Comparison of ENCODE assay signal across 22 cellular contexts in genomic region chr2:10027931-10028330, GRCh38. TPM values are rescaled to one million over a fixed set of nuclear protein-coding genes. Genes with fewer than 3 reads are reported as not detected.
DNase-seq lines count a peak whose midpoint lies in the region; ATAC-seq, FAIRE-seq and TF ChIP-seq lines count a peak whose summit lies in the region.
"Had no signal": no experiment of that assay in that cellular context is flagged by ENCODE, and none has a peak within 500 bp of the region (broad histone marks: within the 10 kb centered on the region; RNA-seq: fewer than 3 reads in every experiment).

No MANE protein-coding gene starts in this region.

- no peak for TF ChIP-seq POLR2A in erythroblast (IDR thresholded peaks at IDR 0.05; ENCODE audit: low read length)

- H3K4me3 Mint-ChIP-seq in natural killer cell: no peak overlapping the region
- H3K4me3 Mint-ChIP-seq in natural killer cell treated with Interleukin-12 subunit alpha and Interleukin-12 subunit beta and Interleukin-15 and Interleukin-18, amount 100 ng/mL, for 72 hours: no peak overlapping the region
- H3K4me3 Mint-ChIP-seq: activated CD4-positive, alpha-beta T cell treated with anti-CD3 and anti-CD28 coated beads, Interleukin-2, amount 10 ng/mL, durations not matched to agents 24 days and 14 days; nephron had no signal

- H3K36me3 Mint-ChIP-seq in natural killer cell: no peaks in the 10 kb centered on the region
- no peaks in the 10 kb centered on the region for H3K36me3 Mint-ChIP-seq in natural killer cell treated with Interleukin-12 subunit alpha and Interleukin-12 subunit beta and Interleukin-15 and Interleukin-18, amount 100 ng/mL, for 72 hours
- H3K36me3 Mint-ChIP-seq: CD4-positive, alpha-beta memory T cell had no signal

- ATAC-seq in natural killer cell (no peak), left ventricle myocardium superior (peak; percentile 42), GM18909 (IDR thresholded peaks at IDR 0.05; ENCODE audit: poor library complexity, unreplicated experiment) (no peak)
- ATAC-seq in natural killer cell treated with Interleukin-12 subunit alpha and Interleukin-12 subunit beta and Interleukin-15 and Interleukin-18, amount 100 ng/mL, for 72 hours: no peak

- FAIRE-seq in D721Med (lab: Jason Lieb, UNC): no peak
- FAIRE-seq: keratinocyte had no signal

- H3K27me3 Mint-ChIP-seq in natural killer cell (ENCODE audit: low read depth in 2 of 2): no peaks in the 10 kb centered on the region
- H3K27me3 Mint-ChIP-seq in natural killer cell treated with Interleukin-12 subunit alpha and Interleukin-12 subunit beta and Interleukin-15 and Interleukin-18, amount 100 ng/mL, for 72 hours: no peaks in the 10 kb centered on the region
- H3K27me3 Mint-ChIP-seq: CD4-positive, alpha-beta memory T cell had no signal

- DNase-seq in natural killer cell (no peak), left ventricle myocardium superior (no peak), posterior vena cava (ENCODE audit: low spot score) (peak; percentile 73), NCI-H345 treated with DMSO at 0.1 percent for 48 hours (lab: John Stamatoyannopoulos, UW; ENCODE audit: unreplicated experiment) (no peak), D721Med (ENCODE audit: insufficient read length, low spot score) (no peak), erythroblast (lab: John Stamatoyannopoulos, UW) (no peak)
- DNase-seq in natural killer cell treated with Interleukin-12 subunit alpha and Interleukin-12 subunit beta and Interleukin-15 and Interleukin-18, amount 100 ng/mL, for 72 hours (ENCODE audit: low spot score): no peak
- DNase-seq: activated CD4-positive, alpha-beta T cell treated with anti-CD3 and anti-CD28 coated beads, Interleukin-2, amount 10 ng/mL, durations not matched to agents 24 days and 14 days; activated gamma-delta T cell treated with Interleukin-2 at 50 U/mL for 16 hours; CD4-positive, alpha-beta memory T cell; foreskin fibroblast; GDM1; hypothalamus; KG1; NCI-H187; NCI-H2227 treated with DMSO at 0.1 percent for 48 hours; NCI-H774; SHP77 treated with DMSO at 0.1 percent for 48 hours; stimulated activated CD4-positive, alpha-beta T cell treated with anti-CD3 and anti-CD28 coated beads, Interleukin-12 subunit alpha, Interleukin-12 subunit beta, amount 100 ng/mL, for 4 hours had no signal

- peaks cover 22 to 40% of the 10 kb centered on the region in 2 donors for H3K4me1 Mint-ChIP-seq in natural killer cell
- peaks cover 13 to 22% of the 10 kb centered on the region in 2 donors for H3K4me1 Mint-ChIP-seq in natural killer cell treated with Interleukin-12 subunit alpha and Interleukin-12 subunit beta and Interleukin-15 and Interleukin-18, amount 100 ng/mL, for 72 hours (ENCODE audit: low read depth in 2 of 2)

- no peaks in the 10 kb centered on the region for H3K9me3 Mint-ChIP-seq in natural killer cell
- no peaks in the 10 kb centered on the region for H3K9me3 Mint-ChIP-seq in natural killer cell treated with Interleukin-12 subunit alpha and Interleukin-12 subunit beta and Interleukin-15 and Interleukin-18, amount 100 ng/mL, for 72 hours
- H3K9me3 Mint-ChIP-seq: activated CD4-positive, alpha-beta T cell treated with anti-CD3 and anti-CD28 coated beads, Interleukin-2, amount 10 ng/mL, durations not matched to agents 24 days and 14 days; CD4-positive, alpha-beta memory T cell; nephron had no signal

- TF ChIP-seq CTCF in natural killer cell (IDR thresholded peaks at IDR 0.05): no peak
- TF ChIP-seq CTCF in D721Med (IDR thresholded peaks at IDR 0.05; ENCODE audit: insufficient read depth, missing control alignments): no peak

- intact Hi-C loops in natural killer cell (cut with micrococcal nuclease): loop anchor here (5.0 kb wide), 1 partner anchor 46 kb away; no protein-coding TSS in a partner anchor
- intact Hi-C loops in left ventricle myocardium superior (cut with micrococcal nuclease): no loop called here
- intact Hi-C loops in posterior vena cava (cut with DNase I): loop anchor here in 1 of 2 donors (10.0 kb wide), 1 partner anchor 453 kb away; no protein-coding TSS in a partner anchor

- peak overlapping the region; percentile 93 to 94 for H3K27ac Mint-ChIP-seq in natural killer cell
- H3K27ac Mint-ChIP-seq in natural killer cell treated with Interleukin-12 subunit alpha and Interleukin-12 subunit beta and Interleukin-15 and Interleukin-18, amount 100 ng/mL, for 72 hours: no peak overlapping the region
- H3K27ac Mint-ChIP-seq: activated CD4-positive, alpha-beta T cell treated with anti-CD3 and anti-CD28 coated beads, Interleukin-2, amount 10 ng/mL, durations not matched to agents 24 days and 14 days; nephron had no signal

RNA-seq across cellular contexts. Expression of gene KLF11, which starts 15.4 kb away (rescaled TPM):
- total RNA-seq in natural killer cell (10 to 100 TPM; 47.3 to 85.8 (median 49.3) TPM), left ventricle myocardium superior (25.8 TPM), posterior vena cava (10 to 100 TPM; 25.0 to 55.4 TPM)
- 1 to 10 TPM; 3.8 to 6.1 TPM for total RNA-seq in natural killer cell treated with Interleukin-12 subunit alpha and Interleukin-12 subunit beta and Interleukin-15 and Interleukin-18, amount 100 ng/mL, for 72 hours

RNA-seq across cellular contexts. Expression of gene CYS1, which starts 52.3 kb away (rescaled TPM):
- total RNA-seq in natural killer cell (not detected), left ventricle myocardium superior (3.0 TPM), posterior vena cava (1 to 10 TPM; 3.0 to 9.1 TPM)
- under 1 TPM in 1 of 2 donors, not detected in 1; 0.45 TPM for total RNA-seq in natural killer cell treated with Interleukin-12 subunit alpha and Interleukin-12 subunit beta and Interleukin-15 and Interleukin-18, amount 100 ng/mL, for 72 hours
- total RNA-seq: CD4-positive, alpha-beta memory T cell had no signal

Comparison
In these comparisons a context has a peak if more than half of its experiments do, and no peak if none do; other contexts are left out.
1. H3K27ac Mint-ChIP-seq: peak in natural killer cell (2 of 2); none in natural killer cell treated with Interleukin-12 subunit alpha and Interleukin-12 subunit beta and Interleukin-15 and Interleukin-18, amount 100 ng/mL, for 72 hours (0 of 2).